In the genomic region with DNA sequence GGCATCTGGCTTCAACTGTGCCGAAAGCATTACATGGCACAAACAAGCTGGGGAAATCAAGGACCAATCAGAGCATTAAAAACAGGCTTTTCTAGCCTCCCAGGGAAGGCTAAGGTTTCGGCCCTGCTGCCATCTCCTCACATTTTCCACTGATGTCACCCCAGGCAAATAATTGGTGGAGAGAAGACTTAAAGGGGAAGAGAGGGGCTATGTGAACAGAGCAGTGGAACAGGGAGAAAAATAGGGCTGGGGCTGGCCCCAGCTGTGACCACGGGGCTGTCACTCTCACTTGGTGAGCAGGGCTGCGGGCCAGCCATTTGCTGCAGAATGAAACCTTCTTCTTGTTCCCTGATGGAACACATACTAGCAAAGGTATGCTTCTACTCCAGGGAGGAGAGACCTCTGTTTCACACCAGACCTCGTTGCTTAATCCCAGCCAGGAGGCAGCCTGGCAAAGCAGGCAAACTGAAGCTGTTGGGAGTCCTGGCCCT, we compare ENCODE assay signal across 15 cellular contexts.
DNase-seq lines count a peak whose midpoint lies in the region; ATAC-seq and TF ChIP-seq lines count a peak whose summit lies in the region.
"Had no signal": no experiment of that assay in that cellular context is flagged by ENCODE, and none has a peak within 500 bp of the region (broad histone marks: within the 10 kb centered on the region; RNA-seq: fewer than 3 reads in every experiment).

No MANE protein-coding gene starts in this region.

- no peaks in the 10 kb centered on the region for H3K9me3 ChIP-seq in osteoblast (ENCODE audit: low read depth, low read length)
- H3K9me3 ChIP-seq: vagina had no signal

- no peaks in the 10 kb centered on the region for H3K79me2 ChIP-seq in osteoblast (ENCODE audit: insufficient read depth, low read length)

- no peaks in the 10 kb centered on the region for H4K20me1 ChIP-seq in osteoblast (ENCODE audit: insufficient read depth, low read length)

- H3K4me3 Mint-ChIP-seq in activated T-helper 1 cell treated with anti-CD3 and anti-CD28 coated beads, Interleukin-12 subunit alpha, Interleukin-12 subunit beta, Interleukin-2, Interleukin-4 antibody, amounts not matched to agents 30 ng/mL and 10 ng/mL and 1 ng/mL, durations not matched to agents 14 hours and 24 hours and 36 hours, result no peak overlapping the region
- H3K4me3 Mint-ChIP-seq: activated naive CD8-positive, alpha-beta T cell had no signal

- no peaks in the 10 kb centered on the region for H3K36me3 ChIP-seq in osteoblast (ENCODE audit: insufficient read depth, low read length)
- H3K36me3 ChIP-seq: vagina, WERI-Rb-1 had no signal

- H3K4me1 ChIP-seq in foreskin keratinocyte, result no peaks in the 10 kb centered on the region
- no peaks in the 10 kb centered on the region for H3K4me1 ChIP-seq in osteoblast (ENCODE audit: insufficient read depth, low read length)
- H3K4me1 ChIP-seq: vagina had no signal

- H3K4me1 Mint-ChIP-seq in activated T-helper 1 cell treated with anti-CD3 and anti-CD28 coated beads, Interleukin-12 subunit alpha, Interleukin-12 subunit beta, Interleukin-2, Interleukin-4 antibody, amounts not matched to agents 30 ng/mL and 10 ng/mL and 1 ng/mL, durations not matched to agents 14 hours and 24 hours and 36 hours (ENCODE audit: low read depth), result no peaks in the 10 kb centered on the region

- DNase-seq in H4 (ENCODE audit: low spot score), result peak; percentile 29
- no peak for DNase-seq in activated T-helper 1 cell treated with anti-CD3 and anti-CD28 coated beads, Interleukin-12 subunit alpha, Interleukin-12 subunit beta, Interleukin-2, Interleukin-4 antibody, amounts not matched to agents 30 ng/mL and 10 ng/mL and 1 ng/mL, durations not matched to agents 14 hours and 24 hours and 36 hours (ENCODE audit: low spot score)
- DNase-seq in foreskin keratinocyte, result no peak
- DNase-seq in osteoblast (ENCODE audit: insufficient read length, low spot score, missing footprints), result peak; percentile 52
- DNase-seq in T-helper 2 cell, result no peak
- no peak for DNase-seq in cerebellar cortex (ENCODE audit: low spot score)
- DNase-seq in activated effector memory CD4-positive, alpha-beta T cell treated with Interleukin-2 at 50 U/mL for 16 hours, result no peak
- DNase-seq: foreskin melanocyte; NCI-H226; PC-9; stimulated activated CD4-positive, alpha-beta T cell treated with anti-CD3 and anti-CD28 coated beads, Interleukin-4, amount 100 ng/mL, for 1 hour; WERI-Rb-1 had no signal

- no peaks in the 10 kb centered on the region for H3K36me3 Mint-ChIP-seq in activated T-helper 1 cell treated with anti-CD3 and anti-CD28 coated beads, Interleukin-12 subunit alpha, Interleukin-12 subunit beta, Interleukin-2, Interleukin-4 antibody, amounts not matched to agents 30 ng/mL and 10 ng/mL and 1 ng/mL, durations not matched to agents 14 hours and 24 hours and 36 hours (ENCODE audit: low read depth)
- H3K36me3 Mint-ChIP-seq: activated naive CD8-positive, alpha-beta T cell had no signal

- no peak overlapping the region for H3K4me2 ChIP-seq in osteoblast (ENCODE audit: insufficient read depth, low read length)
- H3K4me2 ChIP-seq: PC-9 had no signal

- no peaks in the 10 kb centered on the region for H3K27me3 Mint-ChIP-seq in activated T-helper 1 cell treated with anti-CD3 and anti-CD28 coated beads, Interleukin-12 subunit alpha, Interleukin-12 subunit beta, Interleukin-2, Interleukin-4 antibody, amounts not matched to agents 30 ng/mL and 10 ng/mL and 1 ng/mL, durations not matched to agents 14 hours and 24 hours and 36 hours (ENCODE audit: insufficient read depth)

- intact Hi-C loops in activated T-helper 1 cell treated with anti-CD3 and anti-CD28 coated beads, Interleukin-12 subunit alpha, Interleukin-12 subunit beta, Interleukin-2, Interleukin-4 antibody, amounts not matched to agents 30 ng/mL and 10 ng/mL and 1 ng/mL, durations not matched to agents 14 hours and 24 hours and 36 hours (cut with micrococcal nuclease), result no loop called here

- ATAC-seq in foreskin keratinocyte (peak; percentile 7), HG03039 (IDR thresholded peaks at IDR 0.05; ENCODE audit: unreplicated experiment) (no peak)

- H3K4me3 ChIP-seq in osteoblast (ENCODE audit: insufficient read depth, low read length), result no peak overlapping the region
- H3K4me3 ChIP-seq: PC-9, vagina had no signal

- no peak overlapping the region for H2AFZ ChIP-seq in osteoblast (ENCODE audit: low read length)
- H2AFZ ChIP-seq: PC-9 had no signal

- TF ChIP-seq CTCF in foreskin keratinocyte (conservative IDR thresholded peaks at IDR 0.05) (no peak), osteoblast (IDR thresholded peaks at IDR 0.05; ENCODE audit: extremely low read depth, low read depth, low read length) (no peak)

- peak overlapping the region; percentile 6 for H3K27ac Mint-ChIP-seq in activated T-helper 1 cell treated with anti-CD3 and anti-CD28 coated beads, Interleukin-12 subunit alpha, Interleukin-12 subunit beta, Interleukin-2, Interleukin-4 antibody, amounts not matched to agents 30 ng/mL and 10 ng/mL and 1 ng/mL, durations not matched to agents 14 hours and 24 hours and 36 hours
- H3K27ac Mint-ChIP-seq: activated naive CD8-positive, alpha-beta T cell had no signal

- peaks cover 17% of the 10 kb centered on the region for H3K27me3 ChIP-seq in foreskin keratinocyte
- H3K27me3 ChIP-seq in osteoblast (ENCODE audit: insufficient read depth, low read length), result peaks cover 2% of the 10 kb centered on the region
- H3K27me3 ChIP-seq: vagina had no signal

- no peaks in the 10 kb centered on the region for H3K9me3 Mint-ChIP-seq in activated T-helper 1 cell treated with anti-CD3 and anti-CD28 coated beads, Interleukin-12 subunit alpha, Interleukin-12 subunit beta, Interleukin-2, Interleukin-4 antibody, amounts not matched to agents 30 ng/mL and 10 ng/mL and 1 ng/mL, durations not matched to agents 14 hours and 24 hours and 36 hours

- H3K27ac ChIP-seq in foreskin keratinocyte, result no peak overlapping the region
- H3K27ac ChIP-seq in osteoblast (ENCODE audit: low read depth, low read length), result no peak overlapping the region
- H3K27ac ChIP-seq: PC-9, vagina, WERI-Rb-1 had no signal

Comparison
In these comparisons a context has a peak if more than half of its experiments do, and no peak if none do; other contexts are left out.
1. DNase-seq: peak in H4 (single experiment) and osteoblast (single experiment); none in activated T-helper 1 cell treated with anti-CD3 and anti-CD28 coated beads, Interleukin-12 subunit alpha, Interleukin-12 subunit beta, Interleukin-2, Interleukin-4 antibody, amounts not matched to agents 30 ng/mL and 10 ng/mL and 1 ng/mL, durations not matched to agents 14 hours and 24 hours and 36 hours (single experiment), foreskin keratinocyte (0 of 2), T-helper 2 cell (0 of 5), cerebellar cortex (single experiment) and activated effector memory CD4-positive, alpha-beta T cell treated with Interleukin-2 at 50 U/mL for 16 hours (single experiment).